In the genomic region with DNA sequence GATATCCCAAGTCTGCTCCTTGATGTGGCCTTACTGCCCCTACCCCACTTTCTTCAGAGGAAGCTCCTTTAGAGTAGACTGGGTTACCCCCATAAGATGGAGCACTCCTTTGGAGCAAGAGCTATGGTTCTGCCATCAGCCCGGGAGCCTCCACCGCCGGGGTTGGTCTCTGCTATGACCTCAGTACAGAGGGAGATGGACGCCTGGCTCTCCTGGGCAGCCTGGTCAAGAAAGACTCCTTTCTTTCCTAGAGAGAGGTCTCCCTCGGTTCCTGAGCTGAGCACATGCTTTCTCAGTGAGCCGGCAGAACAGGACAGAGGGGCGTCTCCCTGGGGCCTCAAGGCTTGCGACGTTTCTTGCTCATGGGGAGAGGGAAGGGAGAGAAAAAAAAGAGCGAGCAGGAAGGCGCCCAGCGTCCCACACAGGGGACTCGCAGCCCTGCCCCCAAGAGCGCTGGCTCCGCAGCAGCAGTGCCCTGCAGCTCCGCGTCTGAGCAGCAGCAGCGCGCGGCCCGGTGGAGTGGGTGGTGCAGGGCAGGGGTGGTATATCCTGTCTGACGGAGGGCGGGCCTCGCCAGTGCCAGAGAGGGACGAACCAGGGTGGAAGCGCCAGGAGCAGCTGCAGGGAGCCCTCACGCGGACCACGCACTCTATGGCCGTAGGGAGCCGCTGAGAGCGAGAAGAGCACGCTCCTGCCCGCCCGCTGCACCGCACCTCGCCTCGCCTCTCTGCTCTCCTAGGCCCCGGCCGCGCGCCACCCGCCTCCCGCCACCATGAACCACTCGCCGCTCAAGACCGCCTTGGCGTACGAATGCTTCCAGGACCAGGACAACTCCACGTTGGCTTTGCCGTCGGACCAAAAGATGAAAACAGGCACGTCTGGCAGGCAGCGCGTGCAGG, we compare ENCODE assay signal across 9 cellular contexts. TPM values are rescaled to one million over a fixed set of nuclear protein-coding genes. Genes with fewer than 3 reads are reported as not detected.
A peak's percentile ranks its signal among the peaks of the same experiment; 100 is the strongest.
DNase-seq lines count a peak whose midpoint lies in the region; ATAC-seq, FAIRE-seq and TF ChIP-seq lines count a peak whose summit lies in the region.
"Had no signal": no experiment of that assay in that cellular context is flagged by ENCODE, and none has a peak within 500 bp of the region (broad histone marks: within the 10 kb centered on the region; RNA-seq: fewer than 3 reads in every experiment).

TSS of gene PKP1 (plus strand) at position 576 of the 899 bp plus-strand sequence. CDS start at position 773, 197 bp downstream.

- H3K27ac Mint-ChIP-seq in activated CD4-positive, alpha-beta T cell treated with anti-CD3 and anti-CD28 coated beads for 36 hours = no peak within 1 kb of the TSS
- H3K27ac Mint-ChIP-seq in activated CD4-positive, alpha-beta T cell treated with anti-CD3 and anti-CD28 coated beads, Interleukin-2, amount 10 ng/mL, durations not matched to agents 7 days and 5 days = no peak within 1 kb of the TSS

- H3K36me3 ChIP-seq in GM12878 (ENCODE audit: control insufficient read depth in 2 of 2, insufficient read depth in 2 of 2, low read length in 1 of 2) = no peaks in the 10 kb centered on the region
- H3K36me3 ChIP-seq in stomach smooth muscle (ENCODE audit: control insufficient read depth in 2 of 2, insufficient read depth in 2 of 2, low read length in 2 of 2) = no peaks in the 10 kb centered on the region

- in situ Hi-C loops in GM12878 (cut with MboI) = no loop called here

- H3K27me3 ChIP-seq in GM12878 (replicated peaks in 1 of 2; ENCODE audit: control insufficient read depth in 2 of 2, insufficient read depth in 2 of 2, low read length in 1 of 2) = peaks cover 5 to 11% of the 10 kb centered on the region in 2 experiments; a peak in 3 of 4 replicates
- H3K27me3 ChIP-seq in stomach smooth muscle (ENCODE audit: control insufficient read depth in 1 of 2, insufficient read depth in 2 of 2, low read length in 2 of 2) = peaks cover 29 to 32% of the 10 kb centered on the region in 2 donors

- SMC1A ChIA-PET in GM12878 (lab: Charles Lee; ENCODE audit: uncharacterized antibody, unreplicated experiment) = no interaction called here

- TF ChIP-seq RAD21 in GM12878 (IDR thresholded peaks at IDR 0.05; ENCODE audit: insufficient read depth, low read depth, low read length) = no peak

- CTCF ChIA-PET in activated CD4-positive, alpha-beta T cell treated with anti-CD3 and anti-CD28 coated beads for 36 hours (lab: Charles Lee) = no interaction called here
- CTCF ChIA-PET in activated CD4-positive, alpha-beta T cell treated with anti-CD3 and anti-CD28 coated beads, Interleukin-2, amount 10 ng/mL, durations not matched to agents 7 days and 5 days (lab: Charles Lee) = interaction anchor here (0.6 kb wide), 1 partner anchor 162 kb away, joined by 3 read pairs; no protein-coding TSS in a partner anchor
- CTCF ChIA-PET in GM12878 (lab: Yijun Ruan, JAX) = no interaction called here

- H3K27me3 Mint-ChIP-seq in activated CD4-positive, alpha-beta T cell treated with anti-CD3 and anti-CD28 coated beads for 36 hours = peaks cover 32% of the 10 kb centered on the region
- H3K27me3 Mint-ChIP-seq in activated CD4-positive, alpha-beta T cell treated with anti-CD3 and anti-CD28 coated beads, Interleukin-2, amount 10 ng/mL, durations not matched to agents 7 days and 5 days = peaks cover 60% of the 10 kb centered on the region

- ATAC-seq in activated CD4-positive, alpha-beta T cell treated with anti-CD3 and anti-CD28 coated beads for 36 hours = peak; percentile 86
- peak; percentile 51 for ATAC-seq in GM12878
- no peak for ATAC-seq in HG02981 (IDR thresholded peaks at IDR 0.05; ENCODE audit: unreplicated experiment)
- no peak for ATAC-seq in GM21381 (IDR thresholded peaks at IDR 0.05; ENCODE audit: unreplicated experiment)

- no peaks in the 10 kb centered on the region for H3K9me3 ChIP-seq in GM12878 (replicated peaks; ENCODE audit: control insufficient read depth, insufficient read depth, low read length)
- H3K9me3 ChIP-seq in stomach smooth muscle (ENCODE audit: control insufficient read depth in 2 of 2, low read length in 2 of 2) = no peaks in the 10 kb centered on the region

- 22% methylated on average over 55 of the region's 55 CpGs for WGBS in GM12878 (ENCODE audit: insufficient coverage, insufficient replicate concordance, low lambda C conversion rate, missing lambda C conversion rate)

- H3K9me3 Mint-ChIP-seq in activated CD4-positive, alpha-beta T cell treated with anti-CD3 and anti-CD28 coated beads for 36 hours (ENCODE audit: low read depth) = no peaks in the 10 kb centered on the region
- no peaks in the 10 kb centered on the region for H3K9me3 Mint-ChIP-seq in activated CD4-positive, alpha-beta T cell treated with anti-CD3 and anti-CD28 coated beads, Interleukin-2, amount 10 ng/mL, durations not matched to agents 7 days and 5 days

- H3K9ac ChIP-seq in GM12878 (ENCODE audit: control insufficient read depth, insufficient read depth, low read length) (no peak within 1 kb of the TSS), stomach smooth muscle (ENCODE audit: low read length in 2 of 2) (no peak within 1 kb of the TSS)

- H3K4me3 ChIP-seq in GM12878 (no peak within 1 kb of the TSS), stomach smooth muscle (ENCODE audit: low read length in 2 of 2) (peak within 1 kb of the TSS; percentile 32 to 55)

- no peak within 1 kb of the TSS for H3K4me2 ChIP-seq in GM12878 (ENCODE audit: control insufficient read depth, insufficient read depth)

- no peak within 1 kb of the TSS for H2AFZ ChIP-seq in GM12878 (ENCODE audit: control insufficient read depth, low read depth, low read length)

- no peaks in the 10 kb centered on the region for H3K36me3 Mint-ChIP-seq in activated CD4-positive, alpha-beta T cell treated with anti-CD3 and anti-CD28 coated beads for 36 hours (ENCODE audit: low read depth)
- H3K36me3 Mint-ChIP-seq in activated CD4-positive, alpha-beta T cell treated with anti-CD3 and anti-CD28 coated beads, Interleukin-2, amount 10 ng/mL, durations not matched to agents 7 days and 5 days (ENCODE audit: low read depth) = no peaks in the 10 kb centered on the region

- FAIRE-seq in GM12878 (lab: Jason Lieb, UNC) = no peak

- TF ChIP-seq EP300 in GM12878 (IDR thresholded peaks at IDR 0.05; ENCODE audit: borderline replicate concordance in 1 of 2, control insufficient read depth in 1 of 2, low read depth in 2 of 2, low read length in 2 of 2) = no peak

- intact Hi-C loops in activated CD4-positive, alpha-beta T cell treated with anti-CD3 and anti-CD28 coated beads for 36 hours (cut with DNase I, micrococcal nuclease) = no loop called here
- intact Hi-C loops in GM12878 (cut with micrococcal nuclease; ENCODE audit: unreplicated experiment) = no loop called here

- peaks cover 3% of the 10 kb centered on the region for H3K4me1 Mint-ChIP-seq in activated CD4-positive, alpha-beta T cell treated with anti-CD3 and anti-CD28 coated beads for 36 hours
- H3K4me1 Mint-ChIP-seq in activated CD4-positive, alpha-beta T cell treated with anti-CD3 and anti-CD28 coated beads, Interleukin-2, amount 10 ng/mL, durations not matched to agents 7 days and 5 days = peaks cover 3% of the 10 kb centered on the region

- H3K4me3 Mint-ChIP-seq in activated CD4-positive, alpha-beta T cell treated with anti-CD3 and anti-CD28 coated beads for 36 hours = peak within 1 kb of the TSS; percentile 32
- no peak within 1 kb of the TSS for H3K4me3 Mint-ChIP-seq in activated CD4-positive, alpha-beta T cell treated with anti-CD3 and anti-CD28 coated beads, Interleukin-2, amount 10 ng/mL, durations not matched to agents 7 days and 5 days

- no peak for TF ChIP-seq POLR2A in GM12878 (IDR thresholded peaks at IDR 0.05; ENCODE audit: low read depth, low read length)

- RAD21 ChIA-PET in GM12878 (lab: Charles Lee; ENCODE audit: unreplicated experiment) = no interaction called here

- no peak for TF ChIP-seq CTCF in GM12878 (IDR thresholded peaks at IDR 0.05 in 2 of 3, conservative IDR thresholded peaks at IDR 0.05 in 1 of 3; ENCODE audit: control insufficient read depth in 2 of 3, extremely low read depth in 1 of 3, insufficient read depth in 1 of 3, low read depth in 3 of 3, low read length in 3 of 3)

- H4K20me1 ChIP-seq in GM12878 (ENCODE audit: control insufficient read depth, insufficient read depth) = no peaks in the 10 kb centered on the region

- POLR2A ChIA-PET in activated CD4-positive, alpha-beta T cell treated with anti-CD3 and anti-CD28 coated beads for 36 hours (lab: Charles Lee) = interaction anchor here (0.9 kb wide), 1 partner anchor 21 kb away, joined by 4 read pairs; no protein-coding TSS in a partner anchor
- POLR2A ChIA-PET in activated CD4-positive, alpha-beta T cell treated with anti-CD3 and anti-CD28 coated beads, Interleukin-2, amount 10 ng/mL, durations not matched to agents 7 days and 5 days (lab: Charles Lee) = no interaction called here
- POLR2A ChIA-PET in GM12878 (lab: Charles Lee) = no interaction called here

- DNase-seq in activated CD4-positive, alpha-beta T cell treated with anti-CD3 and anti-CD28 coated beads for 36 hours = peak; percentile 61
- no peak for DNase-seq in activated CD4-positive, alpha-beta T cell treated with anti-CD3 and anti-CD28 coated beads, Interleukin-2, amount 10 ng/mL, durations not matched to agents 7 days and 5 days
- DNase-seq in GM12878 (ENCODE audit: low read depth, low spot score) (no peak), left kidney (ENCODE audit: low read depth, low spot score) (peak; percentile 84), substantia nigra (lab: John Stamatoyannopoulos, UW) (no peak)

- no peaks in the 10 kb centered on the region for H3K79me2 ChIP-seq in GM12878 (ENCODE audit: control insufficient read depth, insufficient read depth, low read length)

- no TSS peak for BruUV-seq in GM12878 (replicated peaks; lab: Mats Ljungman, UMichigan)

- H3K27ac ChIP-seq in GM12878 (ENCODE audit: control insufficient read depth, insufficient read depth) (no peak within 1 kb of the TSS), stomach smooth muscle (ENCODE audit: low read length) (no peak within 1 kb of the TSS), substantia nigra (ENCODE audit: low read depth, low read length, poor library complexity, severe bottlenecking) (no peak within 1 kb of the TSS)

- H3K4me1 ChIP-seq in GM12878 (ENCODE audit: control insufficient read depth, insufficient read depth, low read length) = no peaks in the 10 kb centered on the region
- H3K4me1 ChIP-seq in stomach smooth muscle (ENCODE audit: control insufficient read depth, insufficient read depth, low read length) = peaks cover 8% of the 10 kb centered on the region

RNA-seq across cellular contexts. Expression of gene PKP1, which starts in this region (rescaled TPM):
- total RNA-seq in activated CD4-positive, alpha-beta T cell treated with anti-CD3 and anti-CD28 coated beads for 36 hours = not detected
- total RNA-seq in activated CD4-positive, alpha-beta T cell treated with anti-CD3 and anti-CD28 coated beads, Interleukin-2, amount 10 ng/mL, durations not matched to agents 7 days and 5 days = not detected
- not detected in 2 replicates for total RNA-seq in GM12878 (2013; cell fraction: nucleolus; rRNA removed)
- total RNA-seq in GM12878 (2014; rRNA removed) (not detected in 2 replicates), GM12878 (2014; rRNA removed; fragmentation: Illumina TruSeq; extraction: Trizol) (not detected in 2 replicates), GM12878 (2021) (not detected in 2 replicates)
- not detected for polyA plus RNA-seq in GM12878 (2011; ENCODE audit: low read depth)
- polyA plus RNA-seq in GM12878 (2011; rRNA removed) (0.03 TPM in 1 of 2 replicates, not detected in the other), GM12878 (2014; fragmentation: Illumina TruSeq; extraction: Trizol) (not detected in 2 replicates), GM12878 (2014; fragmentation: Nextera tagmentation; extraction: Ambion mirVana) (not detected), GM12878 (2014; rRNA removed) (not detected in 2 replicates), GM12878 (2016; fragmentation: Nextera tagmentation; extraction: Ambion mirVana) (not detected)
- not detected in 2 replicates for polyA plus RNA-seq in GM12878 (2011; cell fraction: cytosol; rRNA removed)
- not detected in 2 replicates for polyA plus RNA-seq in GM12878 (2011; cell fraction: nucleus; rRNA removed)
- polyA plus RNA-seq in GM12878 (2012) = not detected in 2 replicates
- not detected in 2 replicates for polyA minus RNA-seq in GM12878 (2011; rRNA and poly(A)+ RNA removed)
- not detected in 2 replicates for polyA minus RNA-seq in GM12878 (2011; cell fraction: cytosol; rRNA and poly(A)+ RNA removed)
- not detected in 2 replicates for polyA minus RNA-seq in GM12878 (2011; cell fraction: nucleus; rRNA and poly(A)+ RNA removed)
- total RNA-seq: RPMI7951 had no signal

Comparison
In these comparisons a context has a peak if more than half of its experiments do, and no peak if none do; other contexts are left out.
1. Peak in DNase-seq and ATAC-seq in activated CD4-positive, alpha-beta T cell treated with anti-CD3 and anti-CD28 coated beads for 36 hours; RNA of the gene not detected or under 1 TPM.
2. Peak in ATAC-seq in GM12878; RNA of the gene not detected or under 1 TPM.